23 cellular contexts compared by ENCODE assay signal in the genomic region with DNA sequence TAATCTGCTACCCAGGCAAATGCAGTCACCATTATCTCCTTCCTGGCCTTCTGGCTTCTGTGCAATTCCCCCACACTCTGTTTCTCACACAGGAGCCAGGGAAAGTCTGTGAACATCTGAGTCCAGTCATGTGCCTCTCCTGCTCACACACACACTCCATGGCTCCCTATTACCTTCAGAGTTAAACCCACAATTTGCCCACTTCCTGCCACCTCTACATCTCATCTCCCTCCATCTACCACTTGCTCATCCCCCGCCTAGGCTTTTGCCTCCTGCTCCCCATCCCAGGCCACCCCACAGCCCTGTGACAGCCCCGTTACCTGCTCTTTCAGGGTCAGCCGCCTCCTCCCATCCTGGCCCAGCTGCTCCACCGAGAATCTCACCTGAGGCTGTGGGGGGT. TPM values are rescaled to one million over a fixed set of nuclear protein-coding genes. Genes with fewer than 3 reads are reported as not detected.
DNase-seq lines count a peak whose midpoint lies in the region; ATAC-seq and TF ChIP-seq lines count a peak whose summit lies in the region.
"Had no signal": no experiment of that assay in that cellular context is flagged by ENCODE, and none has a peak within 500 bp of the region (broad histone marks: within the 10 kb centered on the region; RNA-seq: fewer than 3 reads in every experiment).

No MANE protein-coding gene starts in this region.

- H3K36me3 Mint-ChIP-seq in activated CD4-positive, alpha-beta T cell treated with anti-CD3 and anti-CD28 coated beads, Interleukin-2, amount 10 ng/mL, durations not matched to agents 24 days and 14 days (ENCODE audit: low read depth), result peaks cover 50% of the 10 kb centered on the region
- peaks cover 96% of the 10 kb centered on the region for H3K36me3 Mint-ChIP-seq in activated T-helper 17 cell treated with anti-CD3 and anti-CD28 coated beads, Interleukin-2, amount 50 U/mL, for 72 hours (ENCODE audit: low read depth)
- H3K36me3 Mint-ChIP-seq in naive thymus-derived CD8-positive, alpha-beta T cell, result peaks cover 0 to 68% (median 18%) of the 10 kb centered on the region in 3 donors

- 89% methylated on average over 4 of the region's 4 CpGs for WGBS in smooth muscle cell (ENCODE audit: low lambda C conversion rate)

- H3K9me3 ChIP-seq in smooth muscle cell (replicated peaks; ENCODE audit: low read depth), result no peaks in the 10 kb centered on the region
- no peaks in the 10 kb centered on the region for H3K9me3 ChIP-seq in Peyer's patch
- H3K9me3 ChIP-seq in ascending aorta, result no peaks in the 10 kb centered on the region
- H3K9me3 ChIP-seq: heart left ventricle, SK-N-SH, suprapubic skin had no signal

- no peak for TF ChIP-seq POLR2A in Peyer's patch (IDR thresholded peaks at IDR 0.05)

- H3K27me3 ChIP-seq in smooth muscle cell (ENCODE audit: low read depth) (no peaks in the 10 kb centered on the region), Peyer's patch (no peaks in the 10 kb centered on the region), ascending aorta (no peaks in the 10 kb centered on the region)

- H3K9me3 Mint-ChIP-seq in activated CD4-positive, alpha-beta T cell treated with anti-CD3 and anti-CD28 coated beads, Interleukin-2, amount 10 ng/mL, durations not matched to agents 24 days and 14 days, result no peaks in the 10 kb centered on the region
- H3K9me3 Mint-ChIP-seq in activated T-helper 17 cell treated with anti-CD3 and anti-CD28 coated beads, Interleukin-2, amount 50 U/mL, for 72 hours, result no peaks in the 10 kb centered on the region
- no peaks in the 10 kb centered on the region for H3K9me3 Mint-ChIP-seq in naive thymus-derived CD8-positive, alpha-beta T cell
- H3K9me3 Mint-ChIP-seq: naive B cell had no signal

- H3K36me3 ChIP-seq in smooth muscle cell (ENCODE audit: low read depth) (no peaks in the 10 kb centered on the region), Peyer's patch (peaks cover 0 to 3% (median 0%) of the 10 kb centered on the region in 3 donors), ascending aorta (no peaks in the 10 kb centered on the region)
- H3K36me3 ChIP-seq: suprapubic skin had no signal

- H2AFZ ChIP-seq in smooth muscle cell (ENCODE audit: low read depth), result no peak overlapping the region

- peak; percentile 64 for ATAC-seq in activated T-helper 17 cell treated with anti-CD3 and anti-CD28 coated beads, Interleukin-2, amount 50 U/mL, for 72 hours (replicated peaks)
- peak; percentile 33 to 63 for ATAC-seq in naive thymus-derived CD8-positive, alpha-beta T cell
- ATAC-seq: GM12878, heart left ventricle, left colon had no signal

- H3F3A ChIP-seq in smooth muscle cell (ENCODE audit: low read depth), result no peaks in the 10 kb centered on the region

- POLR2A ChIA-PET in naive thymus-derived CD8-positive, alpha-beta T cell (lab: Charles Lee), result interaction anchor here (1.1 kb wide), 1 partner anchor 36 kb away, joined by 3 read pairs; no protein-coding TSS in a partner anchor

- H3K9ac ChIP-seq in smooth muscle cell (ENCODE audit: low read depth), result no peak overlapping the region
- H3K9ac ChIP-seq: SK-N-SH had no signal

- no peaks in the 10 kb centered on the region for H3K79me2 ChIP-seq in smooth muscle cell (ENCODE audit: low read depth)

- H3K4me2 ChIP-seq in smooth muscle cell, result no peak overlapping the region
- H3K4me2 ChIP-seq: SK-N-SH had no signal

- H3K4me1 ChIP-seq in smooth muscle cell (ENCODE audit: low read depth), result no peaks in the 10 kb centered on the region
- no peaks in the 10 kb centered on the region for H3K4me1 ChIP-seq in Peyer's patch
- H3K4me1 ChIP-seq in ascending aorta, result no peaks in the 10 kb centered on the region
- H3K4me1 ChIP-seq: heart left ventricle, suprapubic skin had no signal

- H3K4me3 Mint-ChIP-seq in activated CD4-positive, alpha-beta T cell treated with anti-CD3 and anti-CD28 coated beads, Interleukin-2, amount 10 ng/mL, durations not matched to agents 24 days and 14 days, result no peak overlapping the region
- H3K4me3 Mint-ChIP-seq in activated T-helper 17 cell treated with anti-CD3 and anti-CD28 coated beads, Interleukin-2, amount 50 U/mL, for 72 hours, result no peak overlapping the region
- peak overlapping the region in 5 of 10 donors; percentile 3 to 48 (median 8) for H3K4me3 Mint-ChIP-seq in naive thymus-derived CD8-positive, alpha-beta T cell
- H3K4me3 Mint-ChIP-seq: B cell, naive B cell had no signal

- no peak for TF ChIP-seq CTCF in GM13976 (IDR thresholded peaks at IDR 0.05; ENCODE audit: borderline replicate concordance, control extremely low read depth, extremely low read depth, insufficient read depth, missing control alignments)
- no peak for TF ChIP-seq CTCF in smooth muscle cell (IDR thresholded peaks at IDR 0.05; ENCODE audit: borderline replicate concordance, insufficient read depth, poor library complexity, severe bottlenecking)
- TF ChIP-seq CTCF in Peyer's patch (IDR thresholded peaks at IDR 0.05), result no peak
- TF ChIP-seq CTCF in ascending aorta (IDR thresholded peaks at IDR 0.05), result no peak

- DNase-seq in activated CD4-positive, alpha-beta T cell treated with anti-CD3 and anti-CD28 coated beads, Interleukin-2, amount 10 ng/mL, durations not matched to agents 24 days and 14 days, result no peak
- DNase-seq in activated CD4-positive, alpha-beta T cell treated with anti-CD3 and anti-CD28 coated beads for 4 hours, result no peak
- DNase-seq in GM13976 (ENCODE audit: low spot score) (peak; percentile 17), smooth muscle cell (lab: John Stamatoyannopoulos, UW; ENCODE audit: unreplicated experiment) (no peak), Peyer's patch (no peak), ascending aorta (ENCODE audit: low spot score in 2 of 2) (no peak)
- DNase-seq in naive thymus-derived CD8-positive, alpha-beta T cell, result no peak
- DNase-seq: effector CD8-positive, alpha-beta T cell; erythroblast; foreskin fibroblast; heart left ventricle; left colon; naive B cell; NCI-H187; NCI-H774; SK-N-SH; stimulated activated CD4-positive, alpha-beta T cell treated with anti-CD3 and anti-CD28 coated beads, Interleukin-2, amount 100 ng/mL, for 24 hours; T-helper 9 cell had no signal

- H3K27ac Mint-ChIP-seq in activated CD4-positive, alpha-beta T cell treated with anti-CD3 and anti-CD28 coated beads, Interleukin-2, amount 10 ng/mL, durations not matched to agents 24 days and 14 days, result peak overlapping the region; percentile 78
- H3K27ac Mint-ChIP-seq in activated T-helper 17 cell treated with anti-CD3 and anti-CD28 coated beads, Interleukin-2, amount 50 U/mL, for 72 hours, result peak overlapping the region; percentile 41
- peak overlapping the region in 9 of 10 donors; percentile 7 to 82 (median 55) for H3K27ac Mint-ChIP-seq in naive thymus-derived CD8-positive, alpha-beta T cell
- H3K27ac Mint-ChIP-seq: B cell had no signal

- H3K27ac ChIP-seq in smooth muscle cell (ENCODE audit: low read depth), result no peak overlapping the region
- H3K27ac ChIP-seq in Peyer's patch, result no peak overlapping the region
- H3K27ac ChIP-seq in ascending aorta, result no peak overlapping the region
- H3K27ac ChIP-seq: heart left ventricle, suprapubic skin had no signal

- H3K27me3 Mint-ChIP-seq in activated CD4-positive, alpha-beta T cell treated with anti-CD3 and anti-CD28 coated beads, Interleukin-2, amount 10 ng/mL, durations not matched to agents 24 days and 14 days, result no peaks in the 10 kb centered on the region
- H3K27me3 Mint-ChIP-seq in activated T-helper 17 cell treated with anti-CD3 and anti-CD28 coated beads, Interleukin-2, amount 50 U/mL, for 72 hours, result no peaks in the 10 kb centered on the region
- no peaks in the 10 kb centered on the region for H3K27me3 Mint-ChIP-seq in naive thymus-derived CD8-positive, alpha-beta T cell
- H3K27me3 Mint-ChIP-seq: B cell, naive B cell had no signal

- intact Hi-C loops in activated CD4-positive, alpha-beta T cell treated with anti-CD3 and anti-CD28 coated beads, Interleukin-2, amount 10 ng/mL, durations not matched to agents 24 days and 14 days (cut with micrococcal nuclease), result no loop called here
- intact Hi-C loops in ascending aorta (cut with DNase I), result no loop called here

- in situ Hi-C loops in GM13976 (cut with MboI; ENCODE audit: low sequenced_read_pairs, unreplicated experiment), result loop anchor here (25.0 kb wide), 1 partner anchor 136 kb away; a partner anchor contains a TSS

- H3K4me3 ChIP-seq in smooth muscle cell (no peak overlapping the region), Peyer's patch (no peak overlapping the region), ascending aorta (no peak overlapping the region)
- H3K4me3 ChIP-seq: GM12878, heart left ventricle, suprapubic skin had no signal

- H3K4me1 Mint-ChIP-seq in activated CD4-positive, alpha-beta T cell treated with anti-CD3 and anti-CD28 coated beads, Interleukin-2, amount 10 ng/mL, durations not matched to agents 24 days and 14 days, result peaks cover 8% of the 10 kb centered on the region
- H3K4me1 Mint-ChIP-seq in activated T-helper 17 cell treated with anti-CD3 and anti-CD28 coated beads, Interleukin-2, amount 50 U/mL, for 72 hours, result peaks cover 8% of the 10 kb centered on the region
- peaks cover 9 to 16% (median 12%) of the 10 kb centered on the region in 4 donors for H3K4me1 Mint-ChIP-seq in naive thymus-derived CD8-positive, alpha-beta T cell
- H3K4me1 Mint-ChIP-seq: B cell had no signal

- H4K20me1 ChIP-seq in smooth muscle cell (ENCODE audit: low read depth), result no peaks in the 10 kb centered on the region

RNA-seq across cellular contexts. Expression of a gene that starts 13.5 kb away (rescaled TPM):
- 37.0 and 38.8 TPM in 2 replicates for total RNA-seq in activated CD4-positive, alpha-beta T cell treated with anti-CD3 and anti-CD28 coated beads, Interleukin-2, amount 10 ng/mL, durations not matched to agents 24 days and 14 days
- total RNA-seq in activated T-helper 17 cell treated with anti-CD3 and anti-CD28 coated beads, Interleukin-2, amount 50 U/mL, for 72 hours, result 10 to 100 TPM; 28.6 to 54.5 TPM
- total RNA-seq in naive thymus-derived CD8-positive, alpha-beta T cell, result 10 to 100 TPM; 18.5 TPM
- polyA plus RNA-seq in naive thymus-derived CD8-positive, alpha-beta T cell, result 10 to 100 TPM; 17.5 to 32.9 (median 24.2) TPM
- total RNA-seq in smooth muscle cell, result not detected in 2 replicates
- not detected in 2 replicates for polyA plus RNA-seq in smooth muscle cell
- 10 to 100 TPM in 1 of 4 donors, 1 to 10 TPM in 3; 1.2 to 19.0 (median 2.8) TPM for total RNA-seq in Peyer's patch
- total RNA-seq in ascending aorta, result 1.5 TPM
- total RNA-seq: LHCN-M2 had no signal

RNA-seq across cellular contexts. Expression of a gene that starts 24.4 kb away (rescaled TPM):
- 16.2 and 17.2 TPM in 2 replicates for total RNA-seq in activated CD4-positive, alpha-beta T cell treated with anti-CD3 and anti-CD28 coated beads, Interleukin-2, amount 10 ng/mL, durations not matched to agents 24 days and 14 days
- total RNA-seq in activated T-helper 17 cell treated with anti-CD3 and anti-CD28 coated beads, Interleukin-2, amount 50 U/mL, for 72 hours, result 10 to 100 TPM; 23.5 to 46.6 TPM
- total RNA-seq in naive thymus-derived CD8-positive, alpha-beta T cell, result 10 to 100 TPM; 44.7 to 44.8 TPM
- polyA plus RNA-seq in naive thymus-derived CD8-positive, alpha-beta T cell, result 10 to 100 TPM in 2 of 3 donors, 1 to 10 TPM in 1; 9.4 to 15.7 (median 11.5) TPM
- 3.6 and 4.3 TPM in 2 replicates for total RNA-seq in smooth muscle cell
- 4.3 and 10.3 TPM in 2 replicates for polyA plus RNA-seq in smooth muscle cell
- total RNA-seq in Peyer's patch, result 10 to 100 TPM; 47.8 to 56.3 (median 52.0) TPM
- total RNA-seq in ascending aorta, result 32.8 TPM
